ENCODE assay signal across 8 cellular contexts in the genomic region with DNA sequence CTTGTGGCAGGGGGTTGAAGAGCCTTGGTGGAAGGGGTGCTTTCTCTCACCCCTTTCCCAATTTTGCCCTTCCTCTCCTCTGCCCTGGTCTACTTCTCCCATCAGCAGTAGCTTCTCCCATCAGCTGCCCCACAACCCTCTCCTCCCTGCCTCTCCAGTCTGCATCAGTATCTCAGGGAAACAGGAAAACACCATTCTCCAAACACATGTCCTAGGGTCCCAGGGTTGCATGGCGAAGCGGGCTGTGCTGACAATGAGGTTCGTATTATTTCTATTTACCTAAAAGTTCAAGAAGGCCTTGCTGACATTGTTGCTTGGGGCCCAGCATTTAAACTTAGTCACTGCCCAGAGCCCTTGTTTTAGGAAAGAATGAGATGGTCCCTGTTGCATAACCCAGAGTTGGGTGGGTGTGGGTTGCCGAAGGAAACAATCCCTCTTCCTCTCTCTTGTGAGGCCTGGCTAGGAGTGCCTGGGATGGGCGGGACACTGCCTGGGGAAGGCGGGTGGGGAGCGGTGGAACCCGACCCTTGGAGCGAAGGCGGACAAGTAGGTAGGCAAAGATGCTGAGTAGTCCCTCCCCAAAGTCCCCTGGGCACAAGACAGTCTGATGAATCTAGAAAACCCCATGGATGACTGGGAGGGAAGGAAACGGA. TPM values are rescaled to one million over a fixed set of nuclear protein-coding genes. Genes with fewer than 3 reads are reported as not detected.
A peak's percentile ranks its signal among the peaks of the same experiment; 100 is the strongest.
DNase-seq lines count a peak whose midpoint lies in the region; ATAC-seq and TF ChIP-seq lines count a peak whose summit lies in the region.

No MANE protein-coding gene starts in this region.

- H2BK120ac ChIP-seq in neuronal stem cell (ENCODE audit: low read depth, low read length), result no peak overlapping the region

- H3K9ac ChIP-seq in PC-3 (ENCODE audit: low read length) (no peak overlapping the region), neuronal stem cell (ENCODE audit: low read depth, low read length, poor library complexity) (no peak overlapping the region)

- CTCF ChIA-PET in CD8-positive, alpha-beta T cell (lab: Charles Lee), result interaction anchor here (1.4 to 13.5 kb wide), 2 partner anchors 15 to 29 kb away, joined by 4 to 366 read pairs; no protein-coding TSS in a partner anchor
- CTCF ChIA-PET in PC-3 (lab: Charles Lee), result no interaction called here

- H3K36me3 ChIP-seq in CD8-positive, alpha-beta T cell (ENCODE audit: insufficient read depth, low read length), result no peaks in the 10 kb centered on the region
- H3K36me3 ChIP-seq in PC-3 (ENCODE audit: low read depth, low read length) (0 out of 2 replicates have a peak, but pooled peaks cover 3% of the 10 kb centered on the region), neuronal stem cell (replicated peaks in 1 of 2; ENCODE audit: control insufficient read depth in 2 of 2, insufficient read depth in 2 of 2, low read length in 2 of 2) (no peaks in the 10 kb centered on the region)

- peak overlapping the region; percentile 34 for H2AK5ac ChIP-seq in neuronal stem cell (ENCODE audit: low read depth, low read length)

- no peak overlapping the region for H2AFZ ChIP-seq in PC-3 (ENCODE audit: low read length)
- H2AFZ ChIP-seq in neuronal stem cell (ENCODE audit: low read length), result peak overlapping the region; percentile 28

- 0 out of 2 replicates have a peak, but pooled peaks cover 4% of the 10 kb centered on the region for H3K79me2 ChIP-seq in PC-3 (ENCODE audit: low read length)

- H4K20me1 ChIP-seq in PC-3 (ENCODE audit: low read length), result no peaks in the 10 kb centered on the region

- peak overlapping the region; percentile 40 for H3K18ac ChIP-seq in neuronal stem cell (ENCODE audit: low read length)

- H4K91ac ChIP-seq in neuronal stem cell (ENCODE audit: low read depth, low read length, poor library complexity), result no peak overlapping the region

- H3K36me3 Mint-ChIP-seq in CD8-positive, alpha-beta T cell, result no peaks in the 10 kb centered on the region

- no peaks in the 10 kb centered on the region for H3K79me1 ChIP-seq in neuronal stem cell (ENCODE audit: low read depth, low read length)

- peaks cover 2% of the 10 kb centered on the region for H3K27me3 Mint-ChIP-seq in CD8-positive, alpha-beta T cell (ENCODE audit: low read depth)

- POLR2A ChIA-PET in CD8-positive, alpha-beta T cell (lab: Charles Lee), result no interaction called here
- POLR2A ChIA-PET in PC-3 (lab: Charles Lee; ENCODE audit: unreplicated experiment), result no interaction called here

- peak overlapping the region; percentile 14 for H2BK15ac ChIP-seq in neuronal stem cell (ENCODE audit: low read length)

- no peak overlapping the region for H3K27ac ChIP-seq in CD8-positive, alpha-beta T cell (ENCODE audit: low read depth, low read length)
- H3K27ac ChIP-seq in PC-3 (ENCODE audit: low read length) (no peak overlapping the region), neuronal stem cell (replicated peaks; ENCODE audit: low read length) (no peak overlapping the region)

- WGBS in neuronal stem cell (ENCODE audit: extremely low coverage in 2 of 2, insufficient read length in 2 of 2, insufficient replicate concordance in 1 of 2), 2 donors, result no CpG with 5 or more reads among the region's 11 CpGs

- no peak overlapping the region for H3K4ac ChIP-seq in neuronal stem cell (ENCODE audit: low read length)

- intact Hi-C loops in CD8-positive, alpha-beta T cell (cut with DNase I, micrococcal nuclease), result loop anchor here in 1 of 2 experiments (5.0 kb wide), 1 partner anchor 44 kb away; the partner anchor contains the start of gene TNS2
- intact Hi-C loops in PC-3 (cut with micrococcal nuclease), result no loop called here

- H3K23ac ChIP-seq in neuronal stem cell (ENCODE audit: low read depth, low read length, poor library complexity), result no peak overlapping the region

- no peak overlapping the region for H3K4me3 ChIP-seq in CD8-positive, alpha-beta T cell (ENCODE audit: low read depth, low read length)
- H3K4me3 ChIP-seq in PC-3 (ENCODE audit: low read length) (no peak overlapping the region), fibroblast of mammary gland (ENCODE audit: control insufficient read depth, low read depth, low read length) (peak overlapping the region; percentile 63), neuronal stem cell (ENCODE audit: low read length in 2 of 2) (no peak overlapping the region)

- H2BK5ac ChIP-seq in neuronal stem cell (ENCODE audit: low read length), result no peak overlapping the region

- H3K14ac ChIP-seq in neuronal stem cell (ENCODE audit: low read length), result no peak overlapping the region

- peaks cover 3% of the 10 kb centered on the region for H3F3A ChIP-seq in PC-3 (ENCODE audit: low read length, unreplicated experiment)

- no peak for TF ChIP-seq CTCF in CD8-positive, alpha-beta T cell (IDR thresholded peaks at IDR 0.05)
- TF ChIP-seq CTCF in PC-3 (conservative IDR thresholded peaks at IDR 0.05; ENCODE audit: low read depth, low read length) (no peak), fibroblast of mammary gland (conservative IDR thresholded peaks at IDR 0.05; ENCODE audit: control insufficient read depth, insufficient read depth, low read depth, low read length) (no peak)

- H3K27me3 ChIP-seq in CD8-positive, alpha-beta T cell (ENCODE audit: insufficient read depth, low read length), result no peaks in the 10 kb centered on the region
- H3K27me3 ChIP-seq in PC-3 (ENCODE audit: low read length) (no peaks in the 10 kb centered on the region), neuronal stem cell (ENCODE audit: control insufficient read depth in 3 of 3, insufficient read depth in 3 of 3, low read depth in 1 of 3, low read length in 3 of 3) (peaks cover 4 to 83% (median 31%) of the 10 kb centered on the region in 3 experiments)

- no peaks in the 10 kb centered on the region for H3K9me3 ChIP-seq in CD8-positive, alpha-beta T cell (ENCODE audit: low read length)
- H3K9me3 ChIP-seq in PC-3 (ENCODE audit: low read length) (no peaks in the 10 kb centered on the region), neuronal stem cell (replicated peaks in 1 of 2; ENCODE audit: control insufficient read depth in 2 of 2, insufficient read depth in 1 of 2, low read depth in 1 of 2, low read length in 2 of 2) (no peaks in the 10 kb centered on the region)

- H3K4me2 ChIP-seq in PC-3 (ENCODE audit: low read length) (peak overlapping the region; percentile 86; the same call in 1 of the 2 replicates), neuronal stem cell (ENCODE audit: insufficient read depth, low read length, poor library complexity, severe bottlenecking) (peak overlapping the region; percentile 99)

- ATAC-seq in CD8-positive, alpha-beta T cell, result no peak
- ATAC-seq in PC-3, result no peak
- ATAC-seq in GM21619 (IDR thresholded peaks at IDR 0.05; ENCODE audit: unreplicated experiment), result no peak
- ATAC-seq in GM19467 (IDR thresholded peaks at IDR 0.05; ENCODE audit: unreplicated experiment), result no peak
- ATAC-seq in GM19452 (IDR thresholded peaks at IDR 0.05; ENCODE audit: unreplicated experiment), result no peak

- H3K4me3 Mint-ChIP-seq in CD8-positive, alpha-beta T cell, result peak overlapping the region; percentile 17

- no peaks in the 10 kb centered on the region for H3K9me3 Mint-ChIP-seq in CD8-positive, alpha-beta T cell

- no peak overlapping the region for H4K8ac ChIP-seq in neuronal stem cell (ENCODE audit: low read depth, low read length)

- no peak for DNase-seq in CD8-positive, alpha-beta T cell
- DNase-seq in PC-3 (peak; percentile 19), fibroblast of mammary gland (ENCODE audit: low read depth) (peak; percentile 95), neuronal stem cell (ENCODE audit: low spot score) (no peak), OCI-M1 (lab: John Stamatoyannopoulos, UW) (no peak)

- BruUV-seq in PC-3 (replicated peaks; lab: Mats Ljungman, UMichigan), result no TSS peak

- H2BK12ac ChIP-seq in neuronal stem cell (ENCODE audit: low read length), result no peak overlapping the region

- peaks cover 24% of the 10 kb centered on the region for H3K4me1 ChIP-seq in CD8-positive, alpha-beta T cell (ENCODE audit: insufficient read depth, low read length)
- H3K4me1 ChIP-seq in PC-3 (ENCODE audit: insufficient read depth, low read length), result peaks cover 39% of the 10 kb centered on the region
- peaks cover 7 to 17% of the 10 kb centered on the region in 2 donors for H3K4me1 ChIP-seq in neuronal stem cell (ENCODE audit: control insufficient read depth in 2 of 2, insufficient read depth in 1 of 2, low read depth in 1 of 2, low read length in 2 of 2)

- peaks cover 25% of the 10 kb centered on the region for H3K4me1 Mint-ChIP-seq in CD8-positive, alpha-beta T cell (ENCODE audit: low read depth)

- H3K27ac Mint-ChIP-seq in CD8-positive, alpha-beta T cell, result no peak overlapping the region

- H3K9me2 ChIP-seq in PC-3 (replicated peaks; ENCODE audit: low read length), result no peaks in the 10 kb centered on the region

RNA-seq across cellular contexts. Expression of gene IGFBP6, which starts 1.3 kb away (rescaled TPM):
- 1 to 10 TPM in 1 of 2 experiments, under 1 TPM in 1; 0.58 to 1.2 TPM for total RNA-seq in CD8-positive, alpha-beta T cell
- 256 and 299 TPM in 2 replicates for total RNA-seq in PC-3 (2014; rRNA removed)
- polyA plus RNA-seq in neuronal stem cell (2013, experiment 1 of 2), result 0.43 TPM
- 0.53 TPM for polyA plus RNA-seq in neuronal stem cell (2013, experiment 2 of 2)

RNA-seq across cellular contexts. Expression of gene SOAT2, which starts 7.1 kb away (rescaled TPM):
- 1 to 10 TPM; 2.5 to 2.9 TPM for total RNA-seq in CD8-positive, alpha-beta T cell
- total RNA-seq in PC-3 (2014; rRNA removed), result 0.07 and 0.86 TPM in 2 replicates
- not detected for polyA plus RNA-seq in neuronal stem cell (2013, experiment 1 of 2)
- polyA plus RNA-seq in neuronal stem cell (2013, experiment 2 of 2), result not detected

RNA-seq across cellular contexts. Expression of gene SPRYD3, which starts 17.0 kb away (rescaled TPM):
- 10 to 100 TPM; 25.1 to 25.6 TPM for total RNA-seq in CD8-positive, alpha-beta T cell
- total RNA-seq in PC-3 (2014; rRNA removed), result 18.5 and 24.1 TPM in 2 replicates
- polyA plus RNA-seq in neuronal stem cell (2013, experiment 1 of 2), result 3.1 TPM
- 3.1 TPM for polyA plus RNA-seq in neuronal stem cell (2013, experiment 2 of 2)

RNA-seq across cellular contexts. Expression of gene TNS2, which starts 46.4 kb away (rescaled TPM):
- 1 to 10 TPM; 2.5 to 3.2 TPM for total RNA-seq in CD8-positive, alpha-beta T cell
- 13.1 and 30.3 TPM in 2 replicates for total RNA-seq in PC-3 (2014; rRNA removed)
- 1.6 TPM for polyA plus RNA-seq in neuronal stem cell (2013, experiment 1 of 2)
- polyA plus RNA-seq in neuronal stem cell (2013, experiment 2 of 2), result 0.83 TPM

Comparison
In these comparisons a context has a peak if more than half of its experiments do, and no peak if none do; other contexts are left out.
1. DNase-seq: peak in PC-3 (single experiment) and fibroblast of mammary gland (single experiment); none in CD8-positive, alpha-beta T cell (0 of 7), neuronal stem cell (single experiment) and OCI-M1 (single experiment).
2. RNA of gene IGFBP6, which starts 1.3 kb away (total RNA-seq): 256 to 299 TPM in PC-3; 0.58 to 1.2 TPM in CD8-positive, alpha-beta T cell; every median in the first group is over 100 times any median in the second.